In genomic region chr4:110988741-110989140, GRCh38 we compare ENCODE assay signal across 24 cellular contexts.
"Had no signal": no experiment of that assay in that cellular context is flagged by ENCODE, and none has a peak within 500 bp of the region (broad histone marks: within the 10 kb centered on the region; RNA-seq: fewer than 3 reads in every experiment).

No MANE protein-coding gene starts in this region.

- H3K4me1 Mint-ChIP-seq: activated B cell treated with CpG ODN at 0.5 μM for 24 hours; activated CD4-positive, alpha-beta T cell treated with anti-CD3 and anti-CD28 coated beads, Interleukin-2, amount 10 ng/mL, durations not matched to agents 24 days and 14 days; activated T-helper 17 cell treated with anti-CD3 and anti-CD28 coated beads, Interleukin-2, amount 50 U/mL, for 72 hours; central memory CD8-positive, alpha-beta T cell; T-cell had no signal

- H3K9me3 Mint-ChIP-seq: activated B cell treated with CpG ODN at 0.5 μM for 24 hours; activated CD4-positive, alpha-beta T cell treated with anti-CD3 and anti-CD28 coated beads, Interleukin-2, amount 10 ng/mL, durations not matched to agents 24 days and 14 days; activated naive CD4-positive, alpha-beta T cell treated with anti-CD3 and anti-CD28 coated beads for 36 hours; activated T-helper 17 cell treated with anti-CD3 and anti-CD28 coated beads, Interleukin-2, amount 50 U/mL, for 72 hours; brain; central memory CD8-positive, alpha-beta T cell had no signal

- H3K4me3 ChIP-seq: SK-N-MC had no signal

- H3K27ac Mint-ChIP-seq: activated B cell treated with CpG ODN at 0.5 μM for 24 hours; activated CD4-positive, alpha-beta T cell treated with anti-CD3 and anti-CD28 coated beads, Interleukin-2, amount 10 ng/mL, durations not matched to agents 24 days and 14 days; activated naive CD4-positive, alpha-beta T cell treated with anti-CD3 and anti-CD28 coated beads for 36 hours; activated naive CD8-positive, alpha-beta T cell; activated T-helper 17 cell treated with anti-CD3 and anti-CD28 coated beads, Interleukin-2, amount 50 U/mL, for 72 hours; T-cell had no signal

- H3K4me3 Mint-ChIP-seq: activated B cell treated with CpG ODN at 0.5 μM for 24 hours; activated CD4-positive, alpha-beta T cell treated with anti-CD3 and anti-CD28 coated beads, Interleukin-2, amount 10 ng/mL, durations not matched to agents 24 days and 14 days; activated naive CD4-positive, alpha-beta T cell treated with anti-CD3 and anti-CD28 coated beads for 36 hours; activated naive CD8-positive, alpha-beta T cell; activated T-helper 17 cell treated with anti-CD3 and anti-CD28 coated beads, Interleukin-2, amount 50 U/mL, for 72 hours; central memory CD8-positive, alpha-beta T cell; T-cell had no signal

- H3K36me3 Mint-ChIP-seq: activated naive CD8-positive, alpha-beta T cell; brain; T-cell had no signal

- DNase-seq: activated B cell treated with CpG ODN at 0.5 μM for 24 hours; activated CD4-positive, alpha-beta T cell treated with anti-CD3 and anti-CD28 coated beads for 1 hour; activated CD4-positive, alpha-beta T cell treated with anti-CD3 and anti-CD28 coated beads, Interleukin-2, amount 10 ng/mL, durations not matched to agents 24 days and 14 days; activated CD4-positive, alpha-beta T cell treated with anti-CD3 and anti-CD28 coated beads, Interleukin-2, amount 50 U/mL, for 48 hours; activated CD8-positive, alpha-beta memory T cell treated with anti-CD3 and anti-CD28 coated beads for 24 hours; activated gamma-delta T cell; activated naive CD4-positive, alpha-beta T cell treated with anti-CD3 and anti-CD28 coated beads for 36 hours; activated T-cell treated with anti-CD3 and anti-CD28 coated beads, Interleukin-2, amount 50 U/mL, for 48 hours; amygdala; Karpas-422; NCI-H1048; NCI-H146; NCI-H187 treated with DMSO at 0.1 percent for 48 hours; NCI-H2081 treated with DMSO at 0.1 percent for 48 hours; NCI-H748 treated with DMSO at 0.1 percent for 48 hours; SIG-M5; T-cell; T-helper 2 cell; T1000 had no signal

- H3K27me3 Mint-ChIP-seq: activated B cell treated with CpG ODN at 0.5 μM for 24 hours; activated CD4-positive, alpha-beta T cell treated with anti-CD3 and anti-CD28 coated beads, Interleukin-2, amount 10 ng/mL, durations not matched to agents 24 days and 14 days; activated naive CD8-positive, alpha-beta T cell; activated T-helper 17 cell treated with anti-CD3 and anti-CD28 coated beads, Interleukin-2, amount 50 U/mL, for 72 hours; brain; central memory CD8-positive, alpha-beta T cell; T-cell had no signal

- H3K27ac ChIP-seq: SK-N-MC had no signal
